In genomic region chr16:352547-353403, GRCh38 we compare ENCODE assay signal across 8 cellular contexts. TPM values are rescaled to one million over a fixed set of nuclear protein-coding genes. Genes with fewer than 3 reads are reported as not detected.
DNase-seq lines count a peak whose midpoint lies in the region; ATAC-seq and TF ChIP-seq lines count a peak whose summit lies in the region.

TSS of gene AXIN1 (minus strand) at chr16:352723. CDS start at chr16:347025, 5,698 bp downstream.

- peaks cover 0 to 2% (median 0%) of the 10 kb centered on the region in 3 donors for H3K27me3 ChIP-seq in skeletal muscle tissue (ENCODE audit: control insufficient read depth in 3 of 3, insufficient read depth in 3 of 3, low read length in 3 of 3)

- H3K9me3 ChIP-seq in iPS-18c (ENCODE audit: control insufficient read depth, insufficient read depth, low read length) (no peaks in the 10 kb centered on the region), skeletal muscle tissue (ENCODE audit: control insufficient read depth in 3 of 3, low read length in 3 of 3) (no peaks in the 10 kb centered on the region)

- peaks cover 5 to 9% (median 9%) of the 10 kb centered on the region in 3 donors for H3K4me1 ChIP-seq in skeletal muscle tissue (ENCODE audit: control insufficient read depth in 3 of 3, insufficient read depth in 3 of 3, low read length in 3 of 3)

- peak within 1 kb of the TSS; percentile 65 to 77 (median 73) for H3K9ac ChIP-seq in skeletal muscle tissue (ENCODE audit: low read depth in 1 of 3, low read length in 3 of 3)

- in situ Hi-C loops in T47D (cut with HindIII; ENCODE audit: low pct_unique_long_range_greater_than_20kb, low sequenced_read_pairs) = no loop called here

- peaks cover 0 to 5% (median 4%) of the 10 kb centered on the region in 3 donors for H3K36me3 ChIP-seq in skeletal muscle tissue (ENCODE audit: control insufficient read depth in 3 of 3, insufficient read depth in 3 of 3, low read length in 3 of 3)

- TF ChIP-seq CTCF in VCaP (conservative IDR thresholded peaks at IDR 0.05) = peak; percentile 67

- peak within 1 kb of the TSS; percentile 72 for H3K27ac ChIP-seq in VCaP
- peak within 1 kb of the TSS; percentile 19 for H3K27ac ChIP-seq in skeletal muscle tissue (ENCODE audit: low read depth, low read length)

- peak; percentile 65 for TF ChIP-seq POLR2A in GM18526 (IDR thresholded peaks at IDR 0.05; ENCODE audit: extremely low read depth, insufficient read length)

- ATAC-seq in HG03103 (IDR thresholded peaks at IDR 0.05; ENCODE audit: low read depth, unreplicated experiment) = peak; percentile 49

- H3K4me3 ChIP-seq in iPS-18c (ENCODE audit: insufficient read depth, low read depth, low read length) (peak within 1 kb of the TSS; percentile 69), skeletal muscle tissue (ENCODE audit: low read length in 3 of 3) (peak within 1 kb of the TSS; percentile 70 to 73 (median 70))

- DNase-seq in 8988T (peak; percentile 76), NCI-H2196 treated with DMSO at 0.1 percent for 48 hours (lab: John Stamatoyannopoulos, UW; ENCODE audit: unreplicated experiment) (peak; percentile 99), T47D (ENCODE audit: low read depth in 1 of 2, low spot score in 1 of 2) (peak; percentile 90 to 99)

RNA-seq across cellular contexts. Expression of gene AXIN1, which starts in this region (rescaled TPM):
- total RNA-seq in skeletal muscle tissue = 8.9 TPM

Comparison
In these comparisons a context has a peak if more than half of its experiments do, and no peak if none do; other contexts are left out.
1. Peak in every context shown above with its lines: DNase-seq, ATAC-seq, H3K4me3 ChIP-seq and H3K27ac ChIP-seq.